ENCODE assay signal across 12 cellular contexts in the genomic region with DNA sequence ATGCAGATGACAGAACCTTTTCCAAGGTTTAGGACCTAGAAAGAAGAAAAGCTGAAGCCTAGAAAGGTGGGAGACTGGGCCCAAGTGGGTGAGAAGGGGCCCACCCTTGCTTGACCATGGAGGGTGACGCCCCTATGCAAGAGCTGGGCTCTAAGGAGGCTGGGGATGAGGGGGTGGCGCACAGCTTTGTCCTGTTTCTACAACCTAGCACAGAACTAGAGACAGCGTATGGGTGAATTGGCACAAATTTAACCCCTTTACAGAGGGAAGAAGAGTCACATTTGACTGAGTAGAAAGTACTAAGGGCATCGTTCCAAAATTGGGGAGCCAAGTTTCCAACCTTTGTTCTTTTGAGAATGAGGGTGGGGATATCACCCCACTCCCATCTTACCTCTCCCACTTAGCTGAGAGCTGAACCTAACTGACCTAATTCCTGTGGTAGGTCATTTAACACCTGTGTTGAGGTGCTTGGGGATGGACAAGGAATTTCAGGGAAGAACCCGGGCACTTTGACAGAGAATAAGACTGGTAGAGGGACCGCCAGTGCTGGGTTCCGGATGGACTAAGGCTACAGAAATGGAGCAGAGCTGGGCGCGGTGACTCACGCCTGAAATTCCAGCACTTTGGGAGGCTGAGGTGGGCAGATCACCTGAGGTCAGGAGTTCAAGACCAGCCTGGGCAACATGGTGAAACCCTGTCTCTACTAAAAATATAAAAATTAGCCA. TPM values are rescaled to one million over a fixed set of nuclear protein-coding genes. Genes with fewer than 3 reads are reported as not detected.
A peak's percentile ranks its signal among the peaks of the same experiment; 100 is the strongest.
DNase-seq lines count a peak whose midpoint lies in the region; ATAC-seq, FAIRE-seq and TF ChIP-seq lines count a peak whose summit lies in the region.
"Had no signal": no experiment of that assay in that cellular context is flagged by ENCODE, and none has a peak within 500 bp of the region (broad histone marks: within the 10 kb centered on the region; RNA-seq: fewer than 3 reads in every experiment).

No MANE protein-coding gene starts in this region.

- peaks cover 5% of the 10 kb centered on the region; the same call in 1 of the 2 replicates for H3K23me2 ChIP-seq in H1 (ENCODE audit: low read depth, low read length)

- no peak overlapping the region for H3K23ac ChIP-seq in H1 (ENCODE audit: insufficient read length)
- no peak overlapping the region for H3K23ac ChIP-seq in trophoblast cell (ENCODE audit: low read length)

- POLR2A ChIA-PET in RWPE1 (lab: Yijun Ruan, JAX; ENCODE audit: low non-redundant PET) = interaction anchor here (0.5 kb wide), 1 partner anchor 140 kb away, joined by 5 read pairs; no protein-coding TSS in a partner anchor
- POLR2A ChIA-PET in H1 (lab: Charles Lee; ENCODE audit: partially characterized antibody) = interaction anchor here (0.5 to 1.6 kb wide), 4 partner anchors 14 to 78 kb away, joined by 3 read pairs; no protein-coding TSS in a partner anchor

- H3K27ac Mint-ChIP-seq in CD14-positive monocyte (peak overlapping the region; percentile 84 to 99 (median 97)), HFFc6 (no peak overlapping the region)

- H3K4me2 ChIP-seq in H1 (ENCODE audit: insufficient read depth in 1 of 2, low read depth in 2 of 2, low read length in 2 of 2) (no peak overlapping the region), trophoblast cell (ENCODE audit: low read length) (no peak overlapping the region)

- intact Hi-C loops in CD14-positive monocyte (cut with micrococcal nuclease) (no loop called here), mucosa of descending colon (cut with DNase I, micrococcal nuclease) (no loop called here)

- H4K91ac ChIP-seq in H1 (replicated peaks; ENCODE audit: insufficient read length, low read length) (no peak overlapping the region), trophoblast cell (ENCODE audit: low read depth, low read length) (no peak overlapping the region)

- H3K79me2 ChIP-seq in H1 (ENCODE audit: control insufficient read depth in 1 of 2, insufficient read depth in 2 of 2, low read length in 2 of 2) (peaks cover 0 to 15% of the 10 kb centered on the region in 2 experiments; a peak in 3 of 4 replicates), trophoblast cell (ENCODE audit: control insufficient read depth, insufficient read depth, low read length, poor library complexity) (peaks cover 10% of the 10 kb centered on the region)

- H3K9me3 Mint-ChIP-seq in CD14-positive monocyte (peaks cover 0 to 7% (median 5%) of the 10 kb centered on the region in 7 donors), HFFc6 (no peaks in the 10 kb centered on the region)

- TF ChIP-seq EP300 in H1 (IDR thresholded peaks at IDR 0.05; ENCODE audit: borderline replicate concordance in 1 of 2, low read depth in 2 of 2, low read length in 2 of 2) = no peak

- H2BK15ac ChIP-seq in H1 (ENCODE audit: low read length) = 0 out of 2 replicates have a peak overlapping the region, but pooled peaks have one; percentile 72

- no peak overlapping the region for H2AK5ac ChIP-seq in H1 (ENCODE audit: low read depth, low read length)
- H2AK5ac ChIP-seq in trophoblast cell (ENCODE audit: low read length) = no peak overlapping the region

- peaks cover 6% of the 10 kb centered on the region; the same call in 1 of the 2 replicates for H3K79me1 ChIP-seq in H1 (ENCODE audit: low read depth, low read length)
- peaks cover 13% of the 10 kb centered on the region for H3K79me1 ChIP-seq in trophoblast cell (ENCODE audit: low read length)

- H3K36me3 Mint-ChIP-seq in CD14-positive monocyte (peaks cover 48 to 50% of the 10 kb centered on the region in 2 donors), HFFc6 (ENCODE audit: low read depth) (peaks cover 33% of the 10 kb centered on the region)

- no peaks in the 10 kb centered on the region for H3K27me3 ChIP-seq in H1 (replicated peaks in 1 of 4; ENCODE audit: control insufficient read depth in 3 of 4, extremely low read depth in 1 of 4, insufficient read depth in 3 of 4, low read length in 3 of 4)
- no peaks in the 10 kb centered on the region for H3K27me3 ChIP-seq in trophoblast cell (ENCODE audit: insufficient read depth, low read length)

- H4K5ac ChIP-seq in H1 (ENCODE audit: insufficient read length, low read depth, low read length) = no peak overlapping the region

- no peak overlapping the region for H3K4me3 ChIP-seq in H1 (ENCODE audit: extremely low read depth in 1 of 4, insufficient read depth in 2 of 4, low read depth in 3 of 4, low read length in 4 of 4)
- no peak overlapping the region for H3K4me3 ChIP-seq in trophoblast cell (ENCODE audit: low read depth, low read length)
- no peak overlapping the region for H3K4me3 ChIP-seq in mucosa of descending colon

- no peak for FAIRE-seq in H1 (lab: Jason Lieb, UNC)

- H2BK5ac ChIP-seq in H1 (ENCODE audit: low read depth, low read length) = no peak overlapping the region
- peak overlapping the region; percentile 0 for H2BK5ac ChIP-seq in trophoblast cell (ENCODE audit: low read depth, low read length, poor library complexity)

- H3K27me3 Mint-ChIP-seq in CD14-positive monocyte (ENCODE audit: low read depth in 3 of 3) = peaks cover 0 to 13% (median 6%) of the 10 kb centered on the region in 3 donors
- H3K27me3 Mint-ChIP-seq in HFFc6 (ENCODE audit: insufficient read depth) = peaks cover 4% of the 10 kb centered on the region

- H2AFZ ChIP-seq in H1 (ENCODE audit: low read length) = no peak overlapping the region
- no peak overlapping the region for H2AFZ ChIP-seq in trophoblast cell (ENCODE audit: insufficient read depth, low read length, poor library complexity)

- peak overlapping the region; percentile 50; the same call in 1 of the 2 replicates for H2BK12ac ChIP-seq in H1 (ENCODE audit: low read depth, low read length)
- H2BK12ac ChIP-seq in trophoblast cell (ENCODE audit: low read length) = no peak overlapping the region

- no peak overlapping the region for H4K8ac ChIP-seq in H1 (ENCODE audit: extremely low read depth, insufficient read depth, low read length)
- no peak overlapping the region for H4K8ac ChIP-seq in trophoblast cell (ENCODE audit: low read depth, low read length)

- H3K4me1 ChIP-seq in H1 (replicated peaks in 1 of 4; ENCODE audit: control insufficient read depth in 3 of 4, insufficient read depth in 4 of 4, low read length in 3 of 4) = peaks cover 5 to 20% (median 16%) of the 10 kb centered on the region in 4 experiments
- peaks cover 20 to 21% of the 10 kb centered on the region in 2 experiments for H3K4me1 ChIP-seq in trophoblast cell (ENCODE audit: control insufficient read depth in 1 of 2, insufficient read depth in 2 of 2, low read length in 2 of 2)
- peaks cover 26% of the 10 kb centered on the region for H3K4me1 ChIP-seq in mucosa of descending colon (ENCODE audit: low read depth)

- TF ChIP-seq CTCF in CD14-positive monocyte (IDR thresholded peaks at IDR 0.05) (no peak), RWPE1 (conservative IDR thresholded peaks at IDR 0.05; ENCODE audit: low read depth) (no peak), H1 (IDR thresholded peaks at IDR 0.05; ENCODE audit: control extremely low read depth in 1 of 3, insufficient read depth in 1 of 3, low read depth in 1 of 3, low read length in 3 of 3) (no peak), HFFc6 (IDR thresholded peaks at IDR 0.05) (no peak), mucosa of descending colon (IDR thresholded peaks at IDR 0.05) (no peak)

- H3K4me1 Mint-ChIP-seq in CD14-positive monocyte (peaks cover 61% of the 10 kb centered on the region), HFFc6 (ENCODE audit: low read depth) (peaks cover 51% of the 10 kb centered on the region)

- H4K20me1 ChIP-seq in H1 (replicated peaks in 1 of 2; ENCODE audit: control insufficient read depth in 1 of 2, insufficient read depth in 2 of 2, low read length in 2 of 2) = peaks cover 2 to 3% of the 10 kb centered on the region in 2 experiments

- H3K36me3 ChIP-seq in H1 (ENCODE audit: control insufficient read depth in 2 of 4, insufficient read depth in 4 of 4, low read length in 3 of 4) = peaks cover 12 to 31% (median 24%) of the 10 kb centered on the region in 4 experiments
- peaks cover 23 to 29% of the 10 kb centered on the region in 2 experiments for H3K36me3 ChIP-seq in trophoblast cell (ENCODE audit: control insufficient read depth in 1 of 2, insufficient read depth in 2 of 2, low read length in 2 of 2)
- peaks cover 6% of the 10 kb centered on the region for H3K36me3 ChIP-seq in mucosa of descending colon (ENCODE audit: low read depth)

- DNase-seq in CD14-positive monocyte (ENCODE audit: low spot score) (no peak), RWPE1 (ENCODE audit: low spot score) (no peak), H1 (ENCODE audit: low read depth in 1 of 2, low spot score in 2 of 2) (no peak), trophoblast cell (peak; percentile 75 to 78), NCI-H69 (lab: John Stamatoyannopoulos, UW) (no peak), HFFc6 (no peak), mucosa of descending colon (no peak)
- DNase-seq: activated gamma-delta T cell treated with Interleukin-2 at 50 U/mL for 16 hours, DMS79, MM.1S, SIG-M5 had no signal

- WGBS in H1 (ENCODE audit: extremely low coverage in 1 of 2, insufficient coverage in 1 of 2, insufficient read length in 1 of 2, insufficient replicate concordance in 2 of 2, low coverage in 1 of 2, low lambda C conversion rate in 2 of 2, missing lambda C conversion rate in 1 of 2), 2 experiments = 92% methylated on average over 10 of the region's 10 CpGs; no CpG with 5 or more reads in 1 of the 2 experiments
- no CpG with 5 or more reads among the region's 10 CpGs for WGBS in trophoblast cell (ENCODE audit: extremely low coverage, insufficient coverage, insufficient read length)

- no peaks in the 10 kb centered on the region for H3K9me3 ChIP-seq in H1 (ENCODE audit: insufficient read depth in 2 of 2, low read depth in 1 of 2, low read length in 1 of 2)
- no peaks in the 10 kb centered on the region for H3K9me3 ChIP-seq in trophoblast cell (ENCODE audit: insufficient read depth, low read depth, low read length)
- H3K9me3 ChIP-seq in mucosa of descending colon = no peaks in the 10 kb centered on the region

- CTCF ChIA-PET in RWPE1 (lab: Yijun Ruan, JAX) = interaction anchor here (0.9 kb wide), 1 partner anchor 349 kb away, joined by 3 read pairs; no protein-coding TSS in a partner anchor
- CTCF ChIA-PET in H1 (lab: Charles Lee; ENCODE audit: partially characterized antibody) = interaction anchor here (0.5 to 2.2 kb wide), 6 partner anchors 9 to 1472 kb away, joined by 3 to 9 read pairs (median 3); no protein-coding TSS in a partner anchor

- no peak for TF ChIP-seq RAD21 in H1 (IDR thresholded peaks at IDR 0.05 in 1 of 2, conservative IDR thresholded peaks at IDR 0.05 in 1 of 2; ENCODE audit: low read depth in 2 of 2, low read length in 2 of 2)

- no peak overlapping the region for H3K9ac ChIP-seq in H1 (replicated peaks in 1 of 4; ENCODE audit: extremely low read depth in 1 of 4, low read depth in 3 of 4, low read length in 3 of 4)
- no peak overlapping the region for H3K9ac ChIP-seq in trophoblast cell (ENCODE audit: low read length)

- no peak overlapping the region; the same call in 1 of the 2 replicates for H3K18ac ChIP-seq in H1 (ENCODE audit: extremely low read depth, low read length)
- no peak overlapping the region for H3K18ac ChIP-seq in trophoblast cell (ENCODE audit: low read length)

- peak in 1 of 2 experiments; percentile 30; a peak in 1 of 3 replicates for TF ChIP-seq POLR2A in H1 (IDR thresholded peaks at IDR 0.05; ENCODE audit: control extremely low read depth in 1 of 2, low read depth in 2 of 2, low read length in 2 of 2)

- H3K4ac ChIP-seq in H1 (replicated peaks; ENCODE audit: insufficient read length, low read depth, low read length) (no peak overlapping the region), trophoblast cell (ENCODE audit: low read depth, low read length) (no peak overlapping the region)

- H2BK20ac ChIP-seq in H1 (ENCODE audit: low read length) = no peak overlapping the region

- H3K56ac ChIP-seq in H1 (replicated peaks; ENCODE audit: insufficient read length, low read depth, low read length) = no peak overlapping the region

- peak overlapping the region in 1 of 2 donors; percentile 52 for H3K4me3 Mint-ChIP-seq in CD14-positive monocyte
- no peak overlapping the region for H3K4me3 Mint-ChIP-seq in HFFc6

- ATAC-seq in mucosa of descending colon = no peak
- no peak for ATAC-seq in HG03095 (IDR thresholded peaks at IDR 0.05; ENCODE audit: unreplicated experiment)

- H3K14ac ChIP-seq in H1 (ENCODE audit: insufficient read length) = no peak overlapping the region
- H3K14ac ChIP-seq in trophoblast cell (ENCODE audit: low read length) = no peak overlapping the region

- H3K27ac ChIP-seq in RWPE1 (peak overlapping the region; percentile 61), H1 (ENCODE audit: low read depth, low read length) (no peak overlapping the region), trophoblast cell (ENCODE audit: low read depth, low read length) (peak overlapping the region; percentile 6)

- H2BK120ac ChIP-seq in H1 (replicated peaks; ENCODE audit: low read depth, low read length) (no peak overlapping the region), trophoblast cell (ENCODE audit: insufficient read depth, low read length, poor library complexity) (no peak overlapping the region)

- H4K12ac ChIP-seq in trophoblast cell (ENCODE audit: low read depth, low read length) = no peak overlapping the region

RNA-seq across cellular contexts. Expression of a gene that starts 5.3 kb away (rescaled TPM):
- polyA plus RNA-seq in CD14-positive monocyte (100 to 1,000 TPM; 868 to 935 TPM), H1 (2011; rRNA removed) (49.7 and 59.5 TPM in 2 replicates)
- 24.4 and 25.9 TPM in 2 replicates for total RNA-seq in H1 (2021; fragmentation: NEBNext Ultra II Directional; extraction: Animal tissue kit (Norgen Biotek cat#: 25700))
- polyA plus RNA-seq in H1 (2011; cell fraction: cytosol; rRNA removed) = 41.5 TPM
- polyA plus RNA-seq in H1 (2011; cell fraction: nucleus; rRNA removed) = 100 TPM
- polyA plus RNA-seq in H1 (2012, experiment 1 of 2) = 29.4 to 34.3 TPM (median 31.5 TPM) in 4 replicates
- 38.2 TPM for polyA plus RNA-seq in H1 (2012, experiment 2 of 2)
- 18.4 TPM for polyA plus RNA-seq in H1 (2013, experiment 1 of 2)
- polyA plus RNA-seq in H1 (2013, experiment 2 of 2) = 18.3 TPM
- 54.4 and 66.5 TPM in 2 replicates for polyA minus RNA-seq in H1 (2011; rRNA and poly(A)+ RNA removed)
- polyA minus RNA-seq in H1 (2011; cell fraction: cytosol; rRNA and poly(A)+ RNA removed) = 24.7 TPM
- polyA minus RNA-seq in H1 (2011; cell fraction: nucleus; rRNA and poly(A)+ RNA removed) = 105 TPM
- polyA plus RNA-seq in trophoblast cell (2013) = 116 and 119 TPM in 2 replicates
- total RNA-seq in HFFc6 (2021; fragmentation: NEBNext Ultra II Directional; extraction: Animal tissue kit (Norgen Biotek cat#: 25700)) = 10 to 100 TPM; 27.6 to 52.1 (median 48.3) TPM
- 100 to 1,000 TPM; 134 to 180 (median 153) TPM for total RNA-seq in mucosa of descending colon

Comparison
In these comparisons a context has a peak if more than half of its experiments do, and no peak if none do; other contexts are left out.
1. DNase-seq: peak in trophoblast cell (2 of 2); none in CD14-positive monocyte (single experiment), RWPE1 (single experiment), H1 (0 of 2), NCI-H69 (single experiment), HFFc6 (single experiment) and mucosa of descending colon (0 of 3).